8 cellular contexts compared by ENCODE assay signal in genomic region chr7:7474436-7474835, GRCh38.
"Had no signal": no experiment of that assay in that cellular context is flagged by ENCODE, and none has a peak within 500 bp of the region (broad histone marks: within the 10 kb centered on the region; RNA-seq: fewer than 3 reads in every experiment).

No MANE protein-coding gene starts in this region.

- H3K4me2 ChIP-seq: KMS-11 had no signal

- H3K36me3 Mint-ChIP-seq: IgD-negative memory B cell had no signal

- H3K27ac Mint-ChIP-seq: IgD-negative memory B cell had no signal

- H3K9ac ChIP-seq: KMS-11 had no signal

- DNase-seq: IMR-90, KBM-7, KG1 had no signal

- FAIRE-seq: HepG2, HTR-8/SVneo had no signal

- H3K27ac ChIP-seq: HL-60, KMS-11 had no signal

- H3K4me3 Mint-ChIP-seq: IgD-negative memory B cell had no signal

- ATAC-seq: HepG2 had no signal

- H3K27me3 Mint-ChIP-seq: IgD-negative memory B cell had no signal

- H3K4me1 Mint-ChIP-seq: IgD-negative memory B cell had no signal
